In genomic region chr11:64894070-64894811, GRCh38 we compare ENCODE assay signal across 1 cellular context.
TF ChIP-seq lines count a peak whose summit lies in the region.

No MANE protein-coding gene starts in this region.

TF ChIP-seq in WTC11, 78 proteins besides CTCF, POLR2A, EP300 and RAD21:
- no peak for TF ChIP-seq ELF4 (CRISPR knock-in tag; IDR thresholded peaks at IDR 0.05; ENCODE audit: low read depth)
- TF ChIP-seq GRHL2 (CRISPR knock-in tag; IDR thresholded peaks at IDR 0.05; ENCODE audit: insufficient replicate concordance, severe bottlenecking) = no peak
- 0 out of 2 replicates have a peak, but pooled peaks have one; percentile 31 for TF ChIP-seq GABPB1 (CRISPR knock-in tag; IDR thresholded peaks at IDR 0.05)
